ENCODE assay signal across 12 cellular contexts in the genomic region with DNA sequence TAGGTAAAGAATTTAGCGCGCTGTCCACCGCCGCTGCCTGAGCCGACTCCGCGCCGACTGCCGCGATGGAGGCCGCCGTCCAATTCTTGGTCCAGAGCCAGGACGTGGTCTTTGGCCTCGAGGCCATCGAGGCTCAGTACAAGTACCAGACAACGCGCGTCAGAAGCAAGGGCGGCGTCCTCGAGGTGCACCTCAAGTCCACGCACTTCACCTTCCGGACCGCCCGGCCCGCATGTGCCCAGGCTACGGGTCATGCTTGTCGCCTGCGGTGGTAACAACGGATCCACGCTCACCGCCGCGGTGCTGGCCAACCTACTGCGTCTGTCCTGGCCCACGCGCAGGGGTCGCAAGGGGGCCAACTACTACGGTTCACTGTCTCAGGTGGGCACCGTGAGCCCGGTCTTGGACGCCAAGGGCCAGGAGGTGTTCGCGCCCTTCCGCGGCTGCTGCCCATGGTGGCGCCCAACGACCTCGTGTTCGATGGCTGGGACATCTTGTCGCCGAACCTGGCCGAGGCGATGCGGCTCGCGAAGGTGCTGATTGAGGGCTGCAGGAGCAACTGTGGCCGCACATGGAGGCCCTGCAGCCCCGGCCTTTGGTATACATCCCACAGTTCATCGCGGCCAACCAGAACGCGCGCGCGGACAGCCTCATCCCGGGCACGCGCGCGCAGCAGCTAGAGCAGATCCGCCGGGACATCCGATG.
DNase-seq lines count a peak whose midpoint lies in the region; ATAC-seq and TF ChIP-seq lines count a peak whose summit lies in the region.
"Had no signal": no experiment of that assay in that cellular context is flagged by ENCODE, and none has a peak within 500 bp of the region (broad histone marks: within the 10 kb centered on the region; RNA-seq: fewer than 3 reads in every experiment).

No MANE protein-coding gene starts in this region.

- H3K36me3 ChIP-seq in GM23338 (ENCODE audit: insufficient read depth): no peaks in the 10 kb centered on the region
- no peaks in the 10 kb centered on the region for H3K36me3 ChIP-seq in RWPE2 (ENCODE audit: low read depth)
- no peaks in the 10 kb centered on the region for H3K36me3 ChIP-seq in neuronal stem cell (replicated peaks in 1 of 2; ENCODE audit: control insufficient read depth in 2 of 2, insufficient read depth in 2 of 2, low read length in 2 of 2)

- DNase-seq in GM23338 (ENCODE audit: low spot score) (no peak), RWPE2 (ENCODE audit: low spot score) (peak; percentile 64), neuronal stem cell (ENCODE audit: low spot score) (no peak), amygdala (lab: John Stamatoyannopoulos, UW) (no peak), NCI-H1417 (lab: John Stamatoyannopoulos, UW) (no peak)
- DNase-seq: CD8-positive, alpha-beta T cell; COR-L47; DND-41; GDM1 had no signal

- H2BK12ac ChIP-seq in neuronal stem cell (ENCODE audit: low read length): no peak overlapping the region

- no peaks in the 10 kb centered on the region for H3F3A ChIP-seq in GM23338 (replicated peaks; ENCODE audit: low read depth)

- H2BK5ac ChIP-seq in neuronal stem cell (ENCODE audit: low read length): peak overlapping the region; percentile 5

- H3K9me2 ChIP-seq in GM23338 (ENCODE audit: insufficient read depth): no peaks in the 10 kb centered on the region

- no peaks in the 10 kb centered on the region for H3K79me1 ChIP-seq in neuronal stem cell (ENCODE audit: low read depth, low read length)

- H3K36me3 Mint-ChIP-seq in GM23338 (ENCODE audit: low read depth): no peaks in the 10 kb centered on the region
- H3K36me3 Mint-ChIP-seq: CD14-positive monocyte; CD8-positive, alpha-beta T cell had no signal

- H3K79me2 ChIP-seq in GM23338 (replicated peaks; ENCODE audit: insufficient read depth): no peaks in the 10 kb centered on the region

- H4K20me1 ChIP-seq in GM23338 (replicated peaks; ENCODE audit: insufficient read depth): no peaks in the 10 kb centered on the region

- H3K9me3 Mint-ChIP-seq in GM23338: no peaks in the 10 kb centered on the region
- H3K9me3 Mint-ChIP-seq: CD8-positive, alpha-beta T cell had no signal

- WGBS in neuronal stem cell (ENCODE audit: extremely low coverage in 2 of 2, insufficient read length in 2 of 2, insufficient replicate concordance in 1 of 2), 2 donors: no CpG with 5 or more reads among the region's 74 CpGs

- H3K14ac ChIP-seq in neuronal stem cell (ENCODE audit: low read length): peak overlapping the region; percentile 87

- no peaks in the 10 kb centered on the region for H3K9me3 ChIP-seq in RWPE2 (ENCODE audit: severe bottlenecking)
- H3K9me3 ChIP-seq in neuronal stem cell (replicated peaks in 1 of 2; ENCODE audit: control insufficient read depth in 2 of 2, insufficient read depth in 1 of 2, low read depth in 1 of 2, low read length in 2 of 2): peaks cover 0 to 3% of the 10 kb centered on the region in 2 donors
- H3K9me3 ChIP-seq: A549 had no signal

- peaks cover 2% of the 10 kb centered on the region for H3K27me3 Mint-ChIP-seq in GM23338 (ENCODE audit: insufficient read depth, low read depth, poor library complexity)

- H4K8ac ChIP-seq in neuronal stem cell (ENCODE audit: low read depth, low read length): peak overlapping the region; percentile 10

- no peaks in the 10 kb centered on the region for H3K4me1 Mint-ChIP-seq in GM23338
- H3K4me1 Mint-ChIP-seq: CD14-positive monocyte had no signal

- peak overlapping the region; percentile 8 for H3K4ac ChIP-seq in neuronal stem cell (ENCODE audit: low read length)

- no peak for TF ChIP-seq CTCF in GM23338 (conservative IDR thresholded peaks at IDR 0.05; ENCODE audit: low read depth in 2 of 2)
- no peak for TF ChIP-seq CTCF in RWPE2 (IDR thresholded peaks at IDR 0.05; ENCODE audit: poor library complexity, severe bottlenecking)

- no peak overlapping the region for H3K27ac Mint-ChIP-seq in GM23338
- H3K27ac Mint-ChIP-seq: CD14-positive monocyte; CD8-positive, alpha-beta T cell had no signal

- peak overlapping the region; percentile 23 for H3K23ac ChIP-seq in neuronal stem cell (ENCODE audit: low read depth, low read length, poor library complexity)

- no peak overlapping the region for H3K9ac ChIP-seq in neuronal stem cell (ENCODE audit: low read depth, low read length, poor library complexity)

- H2AK5ac ChIP-seq in neuronal stem cell (ENCODE audit: low read depth, low read length): peak overlapping the region; percentile 98

- peak overlapping the region; percentile 46 for H3K18ac ChIP-seq in neuronal stem cell (ENCODE audit: low read length)

- peak overlapping the region; percentile 10; the same call in 1 of the 2 replicates for H2AFZ ChIP-seq in GM23338
- no peak overlapping the region for H2AFZ ChIP-seq in neuronal stem cell (ENCODE audit: low read length)

- H2BK15ac ChIP-seq in neuronal stem cell (ENCODE audit: low read length): peak overlapping the region; percentile 79

- H3K27ac ChIP-seq in GM23338 (ENCODE audit: low read depth): no peak overlapping the region
- no peak overlapping the region for H3K27ac ChIP-seq in RWPE2 (ENCODE audit: poor library complexity, severe bottlenecking)
- H3K27ac ChIP-seq in neuronal stem cell (replicated peaks; ENCODE audit: low read length): no peak overlapping the region
- H3K27ac ChIP-seq: A549 had no signal

- no peaks in the 10 kb centered on the region for H3K27me3 ChIP-seq in GM23338 (ENCODE audit: insufficient read depth)
- no peaks in the 10 kb centered on the region for H3K27me3 ChIP-seq in RWPE2 (ENCODE audit: insufficient read depth, poor library complexity, severe bottlenecking)
- H3K27me3 ChIP-seq in neuronal stem cell (ENCODE audit: control insufficient read depth in 3 of 3, insufficient read depth in 3 of 3, low read depth in 1 of 3, low read length in 3 of 3): no peaks in the 10 kb centered on the region

- H4K91ac ChIP-seq in neuronal stem cell (ENCODE audit: low read depth, low read length, poor library complexity): no peak overlapping the region

- H3K4me1 ChIP-seq in GM23338 (ENCODE audit: insufficient read depth) (no peaks in the 10 kb centered on the region), RWPE2 (ENCODE audit: insufficient read depth, poor library complexity, severe bottlenecking) (no peaks in the 10 kb centered on the region), neuronal stem cell (ENCODE audit: control insufficient read depth in 2 of 2, insufficient read depth in 1 of 2, low read depth in 1 of 2, low read length in 2 of 2) (peaks cover 0 to 2% of the 10 kb centered on the region in 2 donors)
- H3K4me1 ChIP-seq: A549 had no signal

- H3K4me2 ChIP-seq in GM23338: no peak overlapping the region
- H3K4me2 ChIP-seq in neuronal stem cell (ENCODE audit: insufficient read depth, low read length, poor library complexity, severe bottlenecking): no peak overlapping the region
- H3K4me2 ChIP-seq: A549 had no signal

- H2BK120ac ChIP-seq in neuronal stem cell (ENCODE audit: low read depth, low read length): no peak overlapping the region

- no peak overlapping the region for H3K4me3 Mint-ChIP-seq in GM23338
- H3K4me3 Mint-ChIP-seq: CD14-positive monocyte; CD8-positive, alpha-beta T cell had no signal

- no peak for ATAC-seq in GM23338
- ATAC-seq in RWPE2 (ENCODE audit: low read depth): no peak
- no peak for ATAC-seq in GM18498 (IDR thresholded peaks at IDR 0.05; ENCODE audit: unreplicated experiment)
- ATAC-seq: A549; CD8-positive, alpha-beta T cell had no signal

- H3K4me3 ChIP-seq in GM23338: no peak overlapping the region
- no peak overlapping the region for H3K4me3 ChIP-seq in RWPE2 (ENCODE audit: severe bottlenecking)
- H3K4me3 ChIP-seq in neuronal stem cell (ENCODE audit: low read length in 2 of 2): peak overlapping the region in 1 of 2 donors; percentile 37
- H3K4me3 ChIP-seq: A549 had no signal

TF ChIP-seq in GM23338, 12 proteins besides CTCF, POLR2A, EP300 and RAD21 (continues in another document):
- no peak for TF ChIP-seq NANOG (IDR thresholded peaks at IDR 0.05; ENCODE audit: borderline replicate concordance)
- no peak for TF ChIP-seq CREB1 (CRISPR knock-in tag; IDR thresholded peaks at IDR 0.05; ENCODE audit: low read depth)
- TF ChIP-seq JUNB (IDR thresholded peaks at IDR 0.05; ENCODE audit: unreplicated experiment): no peak
- no peak for TF ChIP-seq STAT1 (IDR thresholded peaks at IDR 0.05; ENCODE audit: unreplicated experiment)
- TF ChIP-seq POLR2AphosphoS5 (IDR thresholded peaks at IDR 0.05; ENCODE audit: low read depth): no peak
- TF ChIP-seq, protein P1, sequence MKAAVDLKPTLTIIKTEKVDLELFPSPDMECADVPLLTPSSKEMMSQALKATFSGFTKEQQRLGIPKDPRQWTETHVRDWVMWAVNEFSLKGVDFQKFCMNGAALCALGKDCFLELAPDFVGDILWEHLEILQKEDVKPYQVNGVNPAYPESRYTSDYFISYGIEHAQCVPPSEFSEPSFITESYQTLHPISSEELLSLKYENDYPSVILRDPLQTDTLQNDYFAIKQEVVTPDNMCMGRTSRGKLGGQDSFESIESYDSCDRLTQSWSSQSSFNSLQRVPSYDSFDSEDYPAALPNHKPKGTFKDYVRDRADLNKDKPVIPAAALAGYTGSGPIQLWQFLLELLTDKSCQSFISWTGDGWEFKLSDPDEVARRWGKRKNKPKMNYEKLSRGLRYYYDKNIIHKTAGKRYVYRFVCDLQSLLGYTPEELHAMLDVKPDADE (IDR thresholded peaks at IDR 0.05): no peak
- TF ChIP-seq REST (IDR thresholded peaks at IDR 0.05; ENCODE audit: unreplicated experiment): no peak
- TF ChIP-seq EZH2 (IDR thresholded peaks at IDR 0.05; ENCODE audit: low read depth, unreplicated experiment): no peak
